Comparison of ENCODE assay signal across 8 cellular contexts in the genomic region with DNA sequence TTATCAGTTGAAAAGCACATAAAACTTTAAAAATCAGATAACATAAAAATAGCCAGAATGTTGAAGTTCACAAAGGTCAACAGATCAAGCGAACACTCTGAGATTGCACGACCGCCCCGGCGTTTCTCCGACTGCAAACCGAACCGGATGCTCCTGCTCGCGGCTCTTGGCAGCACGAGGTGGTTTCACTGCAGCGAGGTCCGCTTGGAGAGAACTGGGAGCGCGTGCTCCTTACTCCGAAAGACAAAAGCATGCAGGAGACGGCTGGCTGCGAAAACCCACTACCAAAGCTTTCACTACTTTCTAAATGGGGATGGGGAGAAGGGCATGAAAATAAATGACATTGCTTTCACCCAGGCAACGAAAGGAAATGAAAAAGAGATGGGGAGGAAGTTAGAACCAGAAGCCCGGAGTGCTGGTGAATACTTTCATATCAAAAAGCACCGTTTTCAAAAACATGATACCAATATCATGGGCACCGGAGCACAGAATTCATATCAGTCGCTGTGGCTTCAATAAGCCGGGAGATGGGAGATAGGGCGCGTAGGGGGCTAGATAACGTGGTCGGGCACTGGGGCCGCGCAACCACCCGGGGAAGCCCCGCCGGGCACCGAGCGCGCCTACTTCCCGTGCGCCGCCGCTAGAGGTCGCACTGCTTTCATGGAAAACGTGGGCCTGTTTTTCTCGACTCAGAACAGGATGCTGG. TPM values are rescaled to one million over a fixed set of nuclear protein-coding genes. Genes with fewer than 3 reads are reported as not detected.
DNase-seq lines count a peak whose midpoint lies in the region; ATAC-seq and TF ChIP-seq lines count a peak whose summit lies in the region.

No MANE protein-coding gene starts in this region.

- DNase-seq in COLO668 (lab: John Stamatoyannopoulos, UW; ENCODE audit: unreplicated experiment) (peak; percentile 71), PC-9 (peak; percentile 51 to 75), activated T-helper 1 cell treated with Interleukin-2 at 50 U/mL for 16 hours (ENCODE audit: low read depth) (peak; percentile 67), fibroblast of peridontal ligament (ENCODE audit: extremely low read depth) (peak; percentile 66)
- peak; percentile 69 to 89 (median 80) for DNase-seq in naive thymus-derived CD8-positive, alpha-beta T cell

- TF ChIP-seq CTCF in PC-9 (conservative IDR thresholded peaks at IDR 0.05) = peak; percentile 97

- no peaks in the 10 kb centered on the region for H3K9me2 ChIP-seq in PC-9 (ENCODE audit: insufficient read depth)

- no peaks in the 10 kb centered on the region for H3K9me3 ChIP-seq in HUES64 (ENCODE audit: insufficient read depth, low read depth, low read length)
- H3K9me3 ChIP-seq in PC-9 (ENCODE audit: insufficient read depth, low read depth) = no peaks in the 10 kb centered on the region

- H3K4me1 Mint-ChIP-seq in naive thymus-derived CD8-positive, alpha-beta T cell = peaks cover 2 to 17% (median 15%) of the 10 kb centered on the region in 4 donors
- peaks cover 6% of the 10 kb centered on the region for H3K4me1 Mint-ChIP-seq in stimulated activated memory B cell treated with anti-CD40 and anti-IgM and Interleukin-4, amounts not matched to agents 10 μg/mL and 1 μg/mL and 100 μg/mL, for 72 hours

- BruUV-seq in PC-9 (replicated peaks; lab: Mats Ljungman, UMichigan) = no TSS peak

- H3K9me3 Mint-ChIP-seq in naive thymus-derived CD8-positive, alpha-beta T cell = no peaks in the 10 kb centered on the region
- H3K9me3 Mint-ChIP-seq in stimulated activated memory B cell treated with anti-CD40 and anti-IgM and Interleukin-4, amounts not matched to agents 10 μg/mL and 1 μg/mL and 100 μg/mL, for 72 hours = no peaks in the 10 kb centered on the region

- H3K27ac Mint-ChIP-seq in naive thymus-derived CD8-positive, alpha-beta T cell = peak overlapping the region; percentile 84 to 98 (median 94)
- peak overlapping the region; percentile 54 for H3K27ac Mint-ChIP-seq in stimulated activated memory B cell treated with anti-CD40 and anti-IgM and Interleukin-4, amounts not matched to agents 10 μg/mL and 1 μg/mL and 100 μg/mL, for 72 hours

- no peak overlapping the region for H3K27ac ChIP-seq in HUES64 (ENCODE audit: low read depth, low read length)
- H3K27ac ChIP-seq in PC-9 = no peak overlapping the region

- H3K4me2 ChIP-seq in PC-9 = peak overlapping the region; percentile 94

- 2% methylated on average over 43 of the region's 43 CpGs for WGBS in HUES64

- no peaks in the 10 kb centered on the region for H3K79me2 ChIP-seq in PC-9 (ENCODE audit: low read depth)

- intact Hi-C loops in PC-9 (cut with micrococcal nuclease; ENCODE audit: unreplicated experiment) = loop anchor here (1.0 to 10.0 kb wide), 5 partner anchors 211 to 986 kb away; partner anchors contain the start of gene STX16

- peak overlapping the region; percentile 90 for H2AFZ ChIP-seq in PC-9

- H3F3A ChIP-seq in PC-9 (ENCODE audit: insufficient read depth, low read depth) = peaks cover 7% of the 10 kb centered on the region; the same call in 1 of the 2 replicates

- CTCF ChIA-PET in PC-9 (lab: Charles Lee) = interaction anchor here (0.6 to 0.7 kb wide), 3 partner anchors 168 to 308 kb away, joined by 3 to 4 read pairs (median 4); no protein-coding TSS in a partner anchor

- no peaks in the 10 kb centered on the region for H4K20me1 ChIP-seq in PC-9 (ENCODE audit: insufficient read depth)

- peak overlapping the region; percentile 79 to 93 (median 92) for H3K4me3 Mint-ChIP-seq in naive thymus-derived CD8-positive, alpha-beta T cell
- peak overlapping the region; percentile 90 for H3K4me3 Mint-ChIP-seq in stimulated activated memory B cell treated with anti-CD40 and anti-IgM and Interleukin-4, amounts not matched to agents 10 μg/mL and 1 μg/mL and 100 μg/mL, for 72 hours

- H3K4me3 ChIP-seq in HUES64 (ENCODE audit: low read length) (peak overlapping the region; percentile 59), PC-9 (peak overlapping the region; percentile 68)

- POLR2A ChIA-PET in PC-9 (lab: Charles Lee; ENCODE audit: unreplicated experiment) = no interaction called here
- POLR2A ChIA-PET in naive thymus-derived CD8-positive, alpha-beta T cell (lab: Charles Lee) = interaction anchor here (1.6 kb wide), 1 partner anchor 415 kb away, joined by 5 read pairs; the partner anchor contains the start of gene STX16

- H3K36me3 Mint-ChIP-seq in naive thymus-derived CD8-positive, alpha-beta T cell = peaks cover 0 to 2% (median 0%) of the 10 kb centered on the region in 3 donors
- peaks cover 6% of the 10 kb centered on the region for H3K36me3 Mint-ChIP-seq in stimulated activated memory B cell treated with anti-CD40 and anti-IgM and Interleukin-4, amounts not matched to agents 10 μg/mL and 1 μg/mL and 100 μg/mL, for 72 hours

- ATAC-seq in GM19467 (IDR thresholded peaks at IDR 0.05; ENCODE audit: unreplicated experiment) = peak; percentile 75
- peak; percentile 91 to 92 for ATAC-seq in naive thymus-derived CD8-positive, alpha-beta T cell
- ATAC-seq in stimulated activated memory B cell treated with anti-CD40 and anti-IgM and Interleukin-4, amounts not matched to agents 10 μg/mL and 1 μg/mL and 100 μg/mL, for 72 hours = peak; percentile 92

- no peaks in the 10 kb centered on the region for H3K27me3 Mint-ChIP-seq in naive thymus-derived CD8-positive, alpha-beta T cell
- H3K27me3 Mint-ChIP-seq in stimulated activated memory B cell treated with anti-CD40 and anti-IgM and Interleukin-4, amounts not matched to agents 10 μg/mL and 1 μg/mL and 100 μg/mL, for 72 hours = no peaks in the 10 kb centered on the region

- H3K36me3 ChIP-seq in HUES64 (ENCODE audit: insufficient read depth, low read length) = no peaks in the 10 kb centered on the region
- H3K36me3 ChIP-seq in PC-9 (ENCODE audit: low read depth) = no peaks in the 10 kb centered on the region

- H3K4me1 ChIP-seq in HUES64 (ENCODE audit: insufficient read depth, low read length) (peaks cover 4% of the 10 kb centered on the region; the same call in 1 of the 2 replicates), PC-9 (replicated peaks; ENCODE audit: insufficient read depth) (peaks cover 8% of the 10 kb centered on the region; the same call in 1 of the 2 replicates)

- H3K9ac ChIP-seq in HUES64 (ENCODE audit: low read depth, low read length) = peak overlapping the region; percentile 60

- peaks cover 10% of the 10 kb centered on the region; the same call in 1 of the 2 replicates for H3K27me3 ChIP-seq in HUES64 (ENCODE audit: insufficient read depth, low read length)
- no peaks in the 10 kb centered on the region for H3K27me3 ChIP-seq in PC-9 (ENCODE audit: insufficient read depth, low read depth)

RNA-seq across cellular contexts. Expression of gene ANKRD60, which starts 8.3 kb away (rescaled TPM):
- polyA plus RNA-seq in HUES64 (2013, experiment 1 of 2) = not detected
- not detected for polyA plus RNA-seq in HUES64 (2013, experiment 2 of 2)
- not detected in 2 replicates for total RNA-seq in PC-9 (2021)
- total RNA-seq in naive thymus-derived CD8-positive, alpha-beta T cell = not detected
- polyA plus RNA-seq in naive thymus-derived CD8-positive, alpha-beta T cell = not detected
